27 cellular contexts compared by ENCODE assay signal in the genomic region with DNA sequence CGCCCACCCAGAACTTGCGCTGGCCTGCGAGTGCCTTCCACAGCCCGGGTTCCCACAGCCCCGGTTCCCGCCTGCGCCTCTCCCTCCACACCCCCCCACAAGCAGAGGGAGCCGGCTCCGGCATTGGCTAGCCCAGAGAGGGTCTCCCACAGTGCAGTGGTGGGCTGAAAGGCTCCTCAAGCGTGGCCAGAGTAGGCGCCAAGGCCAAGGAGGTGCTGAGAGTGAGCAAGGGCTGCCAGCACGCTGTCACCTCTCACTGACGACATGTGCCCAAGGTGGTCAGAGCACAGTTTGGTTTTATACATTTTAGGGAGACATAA. TPM values are rescaled to one million over a fixed set of nuclear protein-coding genes. Genes with fewer than 3 reads are reported as not detected.
"Had no signal": no experiment of that assay in that cellular context is flagged by ENCODE, and none has a peak within 500 bp of the region (broad histone marks: within the 10 kb centered on the region; RNA-seq: fewer than 3 reads in every experiment).

No MANE protein-coding gene starts in this region.

- H3K36me3 ChIP-seq: adrenal gland, esophagus squamous epithelium, gastroesophageal sphincter, WERI-Rb-1 had no signal

- H3K4me1 ChIP-seq: adrenal gland, body of pancreas, esophagus squamous epithelium had no signal

- H3K27me3 ChIP-seq: adrenal gland, body of pancreas, esophagus squamous epithelium had no signal

- H3K27ac ChIP-seq: adrenal gland, body of pancreas, epithelial cell of prostate, esophagus squamous epithelium, gastroesophageal sphincter, WERI-Rb-1 had no signal

- H3K4me3 ChIP-seq: adrenal gland, body of pancreas, esophagus squamous epithelium, gastroesophageal sphincter had no signal

- ATAC-seq: activated CD4-positive, CD25-positive, alpha-beta regulatory T cell treated with anti-CD3 and anti-CD28 coated beads, Interleukin-2, amount 50 U/mL, for 24 hours; activated CD8-positive, alpha-beta T cell treated with anti-CD3 and anti-CD28 coated beads for 36 hours; activated naive CD8-positive, alpha-beta T cell treated with anti-CD3 and anti-CD28 coated beads, Interleukin-2, amount 50 U/mL, for 24 hours; body of pancreas; gastroesophageal sphincter; T-helper 17 cell had no signal

- DNase-seq: activated B cell treated with CpG ODN at 0.5 μM for 24 hours; activated CD4-positive, alpha-beta T cell treated with anti-CD3 and anti-CD28 coated beads for 48 hours; activated CD4-positive, alpha-beta T cell treated with anti-CD3 and anti-CD28 coated beads, Interleukin-2, amount 50 U/mL, for 1 hour; activated CD4-positive, alpha-beta T cell treated with anti-CD3 and anti-CD28 coated beads, Interleukin-2, amount 50 U/mL, for 48 hours; activated CD8-positive, alpha-beta memory T cell treated with anti-CD3 and anti-CD28 coated beads for 24 hours; activated CD8-positive, alpha-beta T cell treated with anti-CD3 and anti-CD28 coated beads for 36 hours; activated effector memory CD4-positive, alpha-beta T cell treated with anti-CD3 and anti-CD28 coated beads, Interleukin-2, amount 50 U/mL, for 16 hours; activated naive CD4-positive, alpha-beta T cell treated with anti-CD3 and anti-CD28 coated beads for 36 hours; activated naive CD8-positive, alpha-beta T cell treated with anti-CD3 and anti-CD28 coated beads for 36 hours; activated naive CD8-positive, alpha-beta T cell treated with anti-CD3 and anti-CD28 coated beads, Interleukin-2, amount 50 U/mL, for 24 hours; activated T-cell treated with anti-CD3 and anti-CD28 coated beads, Interleukin-2, amount 50 U/mL, for 48 hours; adrenal gland; amygdala; body of pancreas; caudate nucleus; cortex of kidney; dermis blood vessel endothelial cell; effector CD4-positive, alpha-beta T cell; esophagus squamous epithelium; foreskin melanocyte; T-helper 1 cell; T-helper 17 cell; T1000; WERI-Rb-1 had no signal

- H3K9me3 ChIP-seq: adrenal gland, body of pancreas, esophagus squamous epithelium, gastroesophageal sphincter had no signal

RNA-seq across cellular contexts. Expression of gene PXDN, which starts 15.3 kb away (rescaled TPM):
- total RNA-seq: T-helper 17 cell had no signal
